14 cellular contexts compared by ENCODE assay signal in the genomic region with DNA sequence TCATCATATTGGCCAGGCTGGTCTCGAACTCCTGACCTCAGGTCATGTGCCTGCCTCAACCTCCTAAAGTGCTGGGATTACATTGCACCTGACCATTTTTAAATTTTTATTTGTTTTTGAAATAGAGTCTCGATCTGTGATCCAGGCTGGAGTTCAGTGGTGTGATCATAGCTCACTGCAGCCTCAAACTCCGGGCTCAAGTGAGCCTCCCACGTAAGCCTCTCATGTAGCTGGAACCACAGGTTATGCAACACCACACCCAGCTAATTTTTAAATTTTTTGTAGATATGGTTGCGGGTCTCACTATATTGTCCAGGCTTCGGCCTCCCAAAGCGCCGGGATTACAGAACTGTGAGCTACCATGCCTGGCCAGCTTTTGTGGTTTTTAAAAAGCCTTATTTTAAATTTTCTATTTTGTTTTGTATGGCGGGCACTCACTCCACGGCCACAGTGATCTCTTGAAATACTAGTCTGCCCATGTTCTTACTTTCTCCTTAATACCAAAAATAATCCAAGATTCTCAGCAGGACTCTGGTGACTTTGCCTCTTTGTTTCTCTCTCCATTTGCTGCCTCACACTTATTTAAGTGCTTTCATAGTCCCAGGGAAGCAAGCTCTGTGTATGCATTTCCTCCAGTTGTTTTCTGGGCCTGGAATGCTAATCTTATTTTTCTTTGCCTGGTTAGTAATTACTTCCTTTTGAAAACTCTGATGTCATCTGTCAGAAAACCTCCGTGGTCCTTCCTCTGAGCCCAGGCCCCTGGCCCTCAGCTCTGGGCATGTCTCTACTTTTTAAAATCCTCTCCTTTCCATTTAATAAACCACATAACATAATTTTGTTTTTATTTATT. TPM values are rescaled to one million over a fixed set of nuclear protein-coding genes. Genes with fewer than 3 reads are reported as not detected.
DNase-seq lines count a peak whose midpoint lies in the region; ATAC-seq, FAIRE-seq and TF ChIP-seq lines count a peak whose summit lies in the region.
"Had no signal": no experiment of that assay in that cellular context is flagged by ENCODE, and none has a peak within 500 bp of the region (broad histone marks: within the 10 kb centered on the region; RNA-seq: fewer than 3 reads in every experiment).

No MANE protein-coding gene starts in this region.

- TF ChIP-seq POLR2A in tibial nerve (IDR thresholded peaks at IDR 0.05) = no peak

- H3K27me3 Mint-ChIP-seq in astrocyte (ENCODE audit: low read depth, unreplicated experiment) = no peaks in the 10 kb centered on the region

- H4K20me1 ChIP-seq in SK-N-SH (ENCODE audit: insufficient read depth) (no peaks in the 10 kb centered on the region), astrocyte (ENCODE audit: insufficient read depth, low read length) (no peaks in the 10 kb centered on the region)

- H3K27ac Mint-ChIP-seq in astrocyte (ENCODE audit: unreplicated experiment) = peak overlapping the region; percentile 31

- H3K4me3 ChIP-seq in SK-N-SH (ENCODE audit: low read depth in 2 of 2, low read length in 1 of 2) (no peak overlapping the region), astrocyte (ENCODE audit: insufficient read depth, low read depth, low read length) (no peak overlapping the region), lung (no peak overlapping the region), tibial nerve (no peak overlapping the region), aorta (ENCODE audit: low read length in 2 of 2) (no peak overlapping the region)
- H3K4me3 ChIP-seq: prostate gland had no signal

- TF ChIP-seq CTCF in SK-N-SH (IDR thresholded peaks at IDR 0.05) (no peak), astrocyte (IDR thresholded peaks at IDR 0.05; ENCODE audit: insufficient read depth, low read depth, low read length) (no peak), lung (IDR thresholded peaks at IDR 0.05; ENCODE audit: control extremely low read depth, extremely low read depth) (no peak), tibial nerve (IDR thresholded peaks at IDR 0.05) (no peak)

- H3K27ac ChIP-seq in SK-N-SH (ENCODE audit: low read depth in 2 of 2, low read length in 1 of 2) (peak overlapping the region in 1 of 2 experiments; percentile 88; a peak in 3 of 4 replicates), astrocyte (ENCODE audit: low read depth, low read length) (peak overlapping the region; percentile 45), lung (ENCODE audit: low read depth in 1 of 2, low read length in 1 of 2) (peak overlapping the region; percentile 35 to 53), tibial nerve (peak overlapping the region in 3 of 4 donors; percentile 92 to 100 (median 94)), aorta (ENCODE audit: low read depth in 1 of 2, low read length in 2 of 2) (no peak overlapping the region)

- no peak for ATAC-seq in SK-N-SH treated with all-trans-retinoic acid at 6 μM for 48 hours
- ATAC-seq in lung (ENCODE audit: insufficient read depth, low FRiP score) = no peak
- no peak for ATAC-seq in HG03520 (IDR thresholded peaks at IDR 0.05; ENCODE audit: unreplicated experiment)
- ATAC-seq in aorta (ENCODE audit: low FRiP score) = no peak
- ATAC-seq: stimulated activated effector memory CD8-positive, alpha-beta T cell treated with anti-CD3 and anti-CD28 coated beads, Interleukin-12 subunit alpha, Interleukin-12 subunit beta, amount 100 ng/mL, for 72 hours had no signal

- intact Hi-C loops in head of caudate nucleus (cut with DNase I) (no loop called here), aorta (cut with DNase I) (no loop called here)

- H3K79me2 ChIP-seq in SK-N-SH (ENCODE audit: insufficient read depth) (peaks cover 28% of the 10 kb centered on the region), astrocyte (ENCODE audit: insufficient read depth, low read length) (peaks cover 17% of the 10 kb centered on the region)

- 89% methylated on average over 11 of the region's 11 CpGs for WGBS in SK-N-SH (ENCODE audit: low lambda C conversion rate)
- 76% methylated on average over 11 of the region's 11 CpGs for WGBS in lung, 2 donors
- WGBS in tibial nerve, 2 donors = 79 to 84% methylated on average over 11 of the region's 11 CpGs
- 80 to 85% methylated on average over 11 of the region's 11 CpGs for WGBS in aorta, 2 donors

- no peak overlapping the region for H3K4me3 Mint-ChIP-seq in astrocyte (ENCODE audit: unreplicated experiment)

- H3K36me3 Mint-ChIP-seq in astrocyte (ENCODE audit: low read depth, unreplicated experiment) = peaks cover 3% of the 10 kb centered on the region
- H3K36me3 Mint-ChIP-seq: stimulated activated effector memory CD8-positive, alpha-beta T cell treated with anti-CD3 and anti-CD28 coated beads, Interleukin-12 subunit alpha, Interleukin-12 subunit beta, amount 100 ng/mL, for 72 hours had no signal

- H3K36me3 ChIP-seq in SK-N-SH (replicated peaks in 1 of 2; ENCODE audit: control insufficient read depth in 1 of 2, insufficient read depth in 2 of 2, low read length in 1 of 2) = no peaks in the 10 kb centered on the region
- no peaks in the 10 kb centered on the region for H3K36me3 ChIP-seq in astrocyte (ENCODE audit: insufficient read depth, low read length)
- H3K36me3 ChIP-seq in lung (ENCODE audit: control insufficient read depth in 2 of 2, insufficient read depth in 2 of 2, low read length in 2 of 2) = peaks cover 0 to 1% of the 10 kb centered on the region in 2 donors
- no peaks in the 10 kb centered on the region for H3K36me3 ChIP-seq in tibial nerve
- H3K36me3 ChIP-seq in aorta (ENCODE audit: control insufficient read depth in 1 of 2, insufficient read depth in 2 of 2, low read length in 1 of 2) = no peaks in the 10 kb centered on the region
- H3K36me3 ChIP-seq: prostate gland had no signal

- H3K9me3 Mint-ChIP-seq in astrocyte (ENCODE audit: unreplicated experiment) = no peaks in the 10 kb centered on the region
- H3K9me3 Mint-ChIP-seq: stimulated activated effector memory CD8-positive, alpha-beta T cell treated with anti-CD3 and anti-CD28 coated beads, Interleukin-12 subunit alpha, Interleukin-12 subunit beta, amount 100 ng/mL, for 72 hours had no signal

- CTCF ChIA-PET in SK-N-SH (lab: Yijun Ruan, JAX) = interaction anchor here (1.0 to 1.7 kb wide), 3 partner anchors 35 to 52 kb away, joined by 3 to 4 read pairs (median 4); a partner anchor contains a TSS

- no peak for FAIRE-seq in astrocyte (lab: Jason Lieb, UNC)
- FAIRE-seq: bronchial epithelial cell had no signal

- H3F3A ChIP-seq in SK-N-SH (replicated peaks; ENCODE audit: insufficient read depth) = peaks cover 16% of the 10 kb centered on the region

- H2AFZ ChIP-seq in SK-N-SH (ENCODE audit: low read depth) = peak overlapping the region; percentile 55
- no peak overlapping the region for H2AFZ ChIP-seq in astrocyte (ENCODE audit: low read depth, low read length)

- no peaks in the 10 kb centered on the region for H3K4me1 Mint-ChIP-seq in astrocyte (ENCODE audit: low read depth, unreplicated experiment)

- H3K9me3 ChIP-seq in SK-N-SH (no peaks in the 10 kb centered on the region), astrocyte (ENCODE audit: insufficient read depth, low read depth, low read length) (no peaks in the 10 kb centered on the region), lung (ENCODE audit: control insufficient read depth in 2 of 2, insufficient read depth in 1 of 2, low read length in 1 of 2) (no peaks in the 10 kb centered on the region), tibial nerve (no peaks in the 10 kb centered on the region), aorta (ENCODE audit: control insufficient read depth, low read length) (no peaks in the 10 kb centered on the region)
- H3K9me3 ChIP-seq: prostate gland had no signal

- peaks cover 2 to 14% of the 10 kb centered on the region in 2 experiments; a peak in 2 of 4 replicates for H3K4me1 ChIP-seq in SK-N-SH (ENCODE audit: control insufficient read depth in 1 of 2, insufficient read depth in 2 of 2, low read depth in 1 of 2, low read length in 1 of 2)
- H3K4me1 ChIP-seq in astrocyte (ENCODE audit: insufficient read depth, low read length) = peaks cover 5% of the 10 kb centered on the region
- peaks cover 0 to 4% of the 10 kb centered on the region in 2 donors for H3K4me1 ChIP-seq in lung (ENCODE audit: control insufficient read depth in 2 of 2, insufficient read depth in 2 of 2, low read length in 2 of 2)
- H3K4me1 ChIP-seq in tibial nerve = peaks cover 0 to 23% (median 10%) of the 10 kb centered on the region in 4 donors
- no peaks in the 10 kb centered on the region for H3K4me1 ChIP-seq in aorta (ENCODE audit: control insufficient read depth in 1 of 2, insufficient read depth in 2 of 2, low read length in 2 of 2)
- H3K4me1 ChIP-seq: prostate gland had no signal

- H3K9ac ChIP-seq in SK-N-SH (no peak overlapping the region), astrocyte (ENCODE audit: low read length) (peak overlapping the region; percentile 17)

- no peak for TF ChIP-seq EP300 in SK-N-SH (IDR thresholded peaks at IDR 0.05; ENCODE audit: borderline replicate concordance in 1 of 2, low read depth in 1 of 2, low read length in 1 of 2)
- TF ChIP-seq EP300 in tibial nerve (IDR thresholded peaks at IDR 0.05) = no peak

- POLR2A ChIA-PET in SK-N-SH (lab: Yijun Ruan, JAX) = no interaction called here

- H3K9me2 ChIP-seq in SK-N-SH = no peaks in the 10 kb centered on the region

- DNase-seq in SK-N-SH (no peak), astrocyte (ENCODE audit: low read depth) (peak; percentile 22), lung (ENCODE audit: low spot score) (no peak), tibial nerve (ENCODE audit: low spot score in 2 of 2) (no peak), head of caudate nucleus (no peak), aorta (no peak)
- DNase-seq: 8988T; activated CD4-positive, alpha-beta T cell treated with anti-CD3 and anti-CD28 coated beads for 4 hours; Karpas-422 had no signal

- H3K4me2 ChIP-seq in SK-N-SH (no peak overlapping the region; the same call in 1 of the 2 replicates), astrocyte (ENCODE audit: low read length) (no peak overlapping the region)

- H3K27me3 ChIP-seq in SK-N-SH (ENCODE audit: insufficient read depth) (no peaks in the 10 kb centered on the region), astrocyte (ENCODE audit: insufficient read depth, low read length) (no peaks in the 10 kb centered on the region), lung (ENCODE audit: control insufficient read depth, insufficient read depth) (no peaks in the 10 kb centered on the region), tibial nerve (no peaks in the 10 kb centered on the region), aorta (ENCODE audit: control insufficient read depth in 1 of 2, insufficient read depth in 2 of 2, low read length in 1 of 2) (no peaks in the 10 kb centered on the region)

- no peak for TF ChIP-seq RAD21 in SK-N-SH (IDR thresholded peaks at IDR 0.05; ENCODE audit: low read length)

RNA-seq across cellular contexts. Expression of a gene that starts 2.0 kb away (rescaled TPM):
- polyA plus RNA-seq in SK-N-SH (2012; rRNA removed) (37.4 and 61.1 TPM in 2 replicates), lung (10 to 100 TPM; 64.5 to 95.2 TPM), aorta (10 to 100 TPM; 11.0 to 16.5 TPM)
- 63.1 and 64.3 TPM in 2 replicates for polyA plus RNA-seq in SK-N-SH (2012; cell fraction: cytosol; rRNA removed)
- 23.4 and 39.3 TPM in 2 replicates for polyA plus RNA-seq in SK-N-SH (2012; cell fraction: nucleus; rRNA removed)
- total RNA-seq in astrocyte (18.0 and 20.4 TPM in 2 replicates), lung (10 to 100 TPM; 68.5 to 80.9 TPM), tibial nerve (10 to 100 TPM; 14.4 to 23.1 (median 17.8) TPM), aorta (10 to 100 TPM; 28.6 to 37.4 TPM)

RNA-seq across cellular contexts. Expression of a gene that starts 44.6 kb away (rescaled TPM):
- polyA plus RNA-seq in SK-N-SH (2012; rRNA removed) (18.8 and 25.1 TPM in 2 replicates), lung (10 to 100 TPM; 14.8 to 27.6 TPM), aorta (1 to 10 TPM; 9.1 to 9.2 TPM)
- 28.2 and 31.7 TPM in 2 replicates for polyA plus RNA-seq in SK-N-SH (2012; cell fraction: cytosol; rRNA removed)
- polyA plus RNA-seq in SK-N-SH (2012; cell fraction: nucleus; rRNA removed) = 12.1 and 21.7 TPM in 2 replicates
- total RNA-seq in astrocyte (43.7 and 43.8 TPM in 2 replicates), lung (10 to 100 TPM; 52.1 to 74.3 TPM), tibial nerve (10 to 100 TPM; 18.0 to 36.3 (median 32.5) TPM), aorta (10 to 100 TPM; 29.1 to 43.3 TPM)

Comparison
In these comparisons a context has a peak if more than half of its experiments do, and no peak if none do; other contexts are left out.
1. H3K27ac ChIP-seq: peak in astrocyte (single experiment), lung (2 of 2) and tibial nerve (3 of 4); none in aorta (0 of 2).